In genomic region chr14:38238881-38239280, GRCh38 we compare ENCODE assay signal across 16 cellular contexts. TPM values are rescaled to one million over a fixed set of nuclear protein-coding genes. Genes with fewer than 3 reads are reported as not detected.
DNase-seq lines count a peak whose midpoint lies in the region; ATAC-seq and TF ChIP-seq lines count a peak whose summit lies in the region.
"Had no signal": no experiment of that assay in that cellular context is flagged by ENCODE, and none has a peak within 500 bp of the region (broad histone marks: within the 10 kb centered on the region; RNA-seq: fewer than 3 reads in every experiment).

No MANE protein-coding gene starts in this region.

- intact Hi-C loops in Right ventricle myocardium superior (cut with DNase I): no loop called here

- H3K4me3 ChIP-seq in fibroblast of villous mesenchyme (ENCODE audit: low read depth, low read length): no peak overlapping the region

- ATAC-seq in GM19467 (IDR thresholded peaks at IDR 0.05; ENCODE audit: unreplicated experiment) (no peak), Right ventricle myocardium superior (ENCODE audit: poor library complexity) (no peak)

- TF ChIP-seq CTCF in fibroblast of villous mesenchyme (IDR thresholded peaks at IDR 0.05; ENCODE audit: insufficient read depth, low read depth, low read length): no peak

- DNase-seq in A172 (ENCODE audit: low spot score) (peak; percentile 27), EL (peak; percentile 30), NCI-H69 (lab: John Stamatoyannopoulos, UW) (peak; percentile 32), fibroblast of villous mesenchyme (ENCODE audit: low read depth) (peak; percentile 32), NCI-H510A (lab: John Stamatoyannopoulos, UW) (no peak), Right ventricle myocardium superior (no peak), NCI-H2227 treated with DMSO at 0.1 percent for 48 hours (lab: John Stamatoyannopoulos, UW) (no peak)
- DNase-seq: Caco-2; CD4-positive, CD25-positive, alpha-beta regulatory T cell; DMS153; NCI-H1105; NCI-H1694 treated with DMSO at 0.1 percent for 48 hours; NCI-H446; NCI-H748 treated with DMSO at 0.1 percent for 48 hours; RPMI8226 had no signal

RNA-seq across cellular contexts. Expression of gene CLEC14A, which starts 17.0 kb away (rescaled TPM):
- total RNA-seq in A172 (2014; rRNA removed; shearing (Covaris generic)): not detected in 2 replicates
- total RNA-seq in fibroblast of villous mesenchyme: 2.2 and 2.3 TPM in 2 replicates
- 28.8 TPM for total RNA-seq in Right ventricle myocardium superior
- total RNA-seq: Caco-2; CD4-positive, CD25-positive, alpha-beta regulatory T cell had no signal

RNA-seq across cellular contexts. Expression of gene SSTR1, which starts 31.2 kb away (rescaled TPM):
- total RNA-seq in A172 (2014; rRNA removed; shearing (Covaris generic)): not detected in 2 replicates
- total RNA-seq in fibroblast of villous mesenchyme (18.7 and 57.9 TPM in 2 replicates), Right ventricle myocardium superior (0.43 TPM)
- total RNA-seq: CD4-positive, CD25-positive, alpha-beta regulatory T cell had no signal

Comparison
In these comparisons a context has a peak if more than half of its experiments do, and no peak if none do; other contexts are left out.
1. DNase-seq: peak in A172 (single experiment), EL (single experiment), NCI-H69 (single experiment) and fibroblast of villous mesenchyme (single experiment); none in NCI-H510A (single experiment), Right ventricle myocardium superior (single experiment) and NCI-H2227 treated with DMSO at 0.1 percent for 48 hours (single experiment).
2. RNA of gene SSTR1, which starts 31.2 kb away (total RNA-seq): 18.7 to 57.9 TPM in fibroblast of villous mesenchyme; 0.43 TPM in Right ventricle myocardium superior (single experiment) and not detected in A172; every median in the first group is over 10 times any median in the second.